ENCODE assay signal across 15 cellular contexts in the genomic region with DNA sequence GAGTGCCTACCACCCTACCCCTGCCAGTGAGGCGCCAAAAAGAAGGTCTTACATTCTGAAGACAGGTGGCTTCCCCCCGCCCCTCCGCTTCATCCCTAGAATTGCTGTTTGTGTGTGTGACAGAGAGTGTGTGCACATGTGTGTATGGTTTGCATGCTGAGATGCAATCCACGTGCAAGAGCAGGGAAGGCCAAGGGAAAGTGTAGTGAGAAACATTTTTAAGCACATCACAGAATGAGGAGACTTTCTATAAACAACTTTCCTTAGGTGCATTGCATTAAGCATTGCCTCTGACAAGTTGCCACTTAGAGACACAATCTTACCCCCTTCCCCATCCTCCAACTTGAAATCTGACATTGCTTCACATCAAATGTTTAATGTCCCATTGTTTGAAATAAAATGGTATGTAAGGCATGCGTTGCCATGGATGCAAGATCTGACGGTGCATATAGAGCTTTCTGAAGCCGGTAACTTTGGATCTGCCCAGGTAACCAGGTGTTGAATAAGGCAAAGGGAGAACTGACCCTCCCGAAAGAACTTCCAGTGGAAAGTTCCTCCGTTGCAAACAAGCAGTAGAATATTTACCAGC.
"Had no signal": no experiment of that assay in that cellular context is flagged by ENCODE, and none has a peak within 500 bp of the region (broad histone marks: within the 10 kb centered on the region; RNA-seq: fewer than 3 reads in every experiment).

No MANE protein-coding gene starts in this region.

- H3K79me2 ChIP-seq: hepatocyte had no signal

- ATAC-seq: activated CD8-positive, alpha-beta memory T cell treated with anti-CD3 and anti-CD28 coated beads, Interleukin-2, amount 10 ng/mL, durations not matched to agents 7 days and 5 days; left ventricle myocardium superior; natural killer cell treated with Interleukin-12 subunit alpha and Interleukin-12 subunit beta and Interleukin-15 and Interleukin-18, amount 100 ng/mL, for 72 hours; sciatic nerve had no signal

- H3K9me3 Mint-ChIP-seq: activated naive CD4-positive, alpha-beta T cell treated with anti-CD3 and anti-CD28 coated beads, Interleukin-2, amount 10 ng/mL, durations not matched to agents 7 days and 5 days; activated T-helper 2 cell treated with anti-CD3 and anti-CD28 coated beads, Interferon-gamma antibody, Interleukin-2, Interleukin-4, amounts not matched to agents 10 μg/mL and 5 μg/mL and 100 μg/mL, durations not matched to agents 14 hours and 24 hours and 36 hours; natural killer cell treated with Interleukin-12 subunit alpha and Interleukin-12 subunit beta and Interleukin-15 and Interleukin-18, amount 100 ng/mL, for 72 hours; stimulated activated naive CD8-positive, alpha-beta T cell treated with anti-CD3 and anti-CD28 coated beads, Interleukin-15, Interleukin-2, amounts not matched to agents 100 ng/mL and 50 ng/mL, for 24 hours had no signal

- H3K27ac Mint-ChIP-seq: activated CD8-positive, alpha-beta memory T cell treated with anti-CD3 and anti-CD28 coated beads, Interleukin-2, amount 10 ng/mL, durations not matched to agents 7 days and 5 days; activated naive CD4-positive, alpha-beta T cell treated with anti-CD3 and anti-CD28 coated beads, Interleukin-2, amount 10 ng/mL, durations not matched to agents 7 days and 5 days; activated T-helper 2 cell treated with anti-CD3 and anti-CD28 coated beads, Interferon-gamma antibody, Interleukin-2, Interleukin-4, amounts not matched to agents 10 μg/mL and 5 μg/mL and 100 μg/mL, durations not matched to agents 14 hours and 24 hours and 36 hours; natural killer cell treated with Interleukin-12 subunit alpha and Interleukin-12 subunit beta and Interleukin-15 and Interleukin-18, amount 100 ng/mL, for 72 hours; stimulated activated naive CD8-positive, alpha-beta T cell treated with anti-CD3 and anti-CD28 coated beads, Interleukin-15, Interleukin-2, amounts not matched to agents 100 ng/mL and 50 ng/mL, for 24 hours had no signal

- H3K4me3 Mint-ChIP-seq: activated CD8-positive, alpha-beta memory T cell treated with anti-CD3 and anti-CD28 coated beads, Interleukin-2, amount 10 ng/mL, durations not matched to agents 7 days and 5 days; activated naive CD4-positive, alpha-beta T cell treated with anti-CD3 and anti-CD28 coated beads, Interleukin-2, amount 10 ng/mL, durations not matched to agents 7 days and 5 days; natural killer cell treated with Interleukin-12 subunit alpha and Interleukin-12 subunit beta and Interleukin-15 and Interleukin-18, amount 100 ng/mL, for 72 hours; stimulated activated naive CD8-positive, alpha-beta T cell treated with anti-CD3 and anti-CD28 coated beads, Interleukin-15, Interleukin-2, amounts not matched to agents 100 ng/mL and 50 ng/mL, for 24 hours had no signal

- H3K4me1 ChIP-seq: suprapubic skin had no signal

- H2AFZ ChIP-seq: hepatocyte had no signal

- H3K4me2 ChIP-seq: hepatocyte had no signal

- H3K4me3 ChIP-seq: dorsolateral prefrontal cortex, hepatocyte, suprapubic skin, upper lobe of left lung had no signal

- H3K9me3 ChIP-seq: suprapubic skin, upper lobe of left lung had no signal

- H3K36me3 ChIP-seq: suprapubic skin, upper lobe of left lung had no signal

- H3K27me3 ChIP-seq: dorsolateral prefrontal cortex, hepatocyte, upper lobe of left lung had no signal

- DNase-seq: activated CD4-positive, alpha-beta T cell treated with anti-CD3 and anti-CD28 coated beads for 1 hour; activated CD4-positive, alpha-beta T cell treated with anti-CD3 and anti-CD28 coated beads, Interleukin-2, amount 50 U/mL, for 48 hours; activated CD8-positive, alpha-beta memory T cell treated with anti-CD3 and anti-CD28 coated beads, Interleukin-2, amount 10 ng/mL, durations not matched to agents 7 days and 5 days; activated naive CD4-positive, alpha-beta T cell treated with anti-CD3 and anti-CD28 coated beads, Interleukin-2, amount 10 ng/mL, durations not matched to agents 7 days and 5 days; activated T-cell treated with anti-CD3 and anti-CD28 coated beads, Interleukin-2, amount 50 U/mL, for 1 hour; dorsolateral prefrontal cortex; left ventricle myocardium superior; mesenchymal stem cell; upper lobe of left lung had no signal

- H3K4me1 Mint-ChIP-seq: activated CD8-positive, alpha-beta memory T cell treated with anti-CD3 and anti-CD28 coated beads, Interleukin-2, amount 10 ng/mL, durations not matched to agents 7 days and 5 days; activated naive CD4-positive, alpha-beta T cell treated with anti-CD3 and anti-CD28 coated beads, Interleukin-2, amount 10 ng/mL, durations not matched to agents 7 days and 5 days had no signal

- H3K27ac ChIP-seq: dorsolateral prefrontal cortex, hepatocyte, suprapubic skin, upper lobe of left lung had no signal

- H3K36me3 Mint-ChIP-seq: activated CD8-positive, alpha-beta memory T cell treated with anti-CD3 and anti-CD28 coated beads, Interleukin-2, amount 10 ng/mL, durations not matched to agents 7 days and 5 days; activated naive CD4-positive, alpha-beta T cell treated with anti-CD3 and anti-CD28 coated beads, Interleukin-2, amount 10 ng/mL, durations not matched to agents 7 days and 5 days; natural killer cell treated with Interleukin-12 subunit alpha and Interleukin-12 subunit beta and Interleukin-15 and Interleukin-18, amount 100 ng/mL, for 72 hours had no signal
